Comparison of ENCODE assay signal across 8 cellular contexts in the genomic region with DNA sequence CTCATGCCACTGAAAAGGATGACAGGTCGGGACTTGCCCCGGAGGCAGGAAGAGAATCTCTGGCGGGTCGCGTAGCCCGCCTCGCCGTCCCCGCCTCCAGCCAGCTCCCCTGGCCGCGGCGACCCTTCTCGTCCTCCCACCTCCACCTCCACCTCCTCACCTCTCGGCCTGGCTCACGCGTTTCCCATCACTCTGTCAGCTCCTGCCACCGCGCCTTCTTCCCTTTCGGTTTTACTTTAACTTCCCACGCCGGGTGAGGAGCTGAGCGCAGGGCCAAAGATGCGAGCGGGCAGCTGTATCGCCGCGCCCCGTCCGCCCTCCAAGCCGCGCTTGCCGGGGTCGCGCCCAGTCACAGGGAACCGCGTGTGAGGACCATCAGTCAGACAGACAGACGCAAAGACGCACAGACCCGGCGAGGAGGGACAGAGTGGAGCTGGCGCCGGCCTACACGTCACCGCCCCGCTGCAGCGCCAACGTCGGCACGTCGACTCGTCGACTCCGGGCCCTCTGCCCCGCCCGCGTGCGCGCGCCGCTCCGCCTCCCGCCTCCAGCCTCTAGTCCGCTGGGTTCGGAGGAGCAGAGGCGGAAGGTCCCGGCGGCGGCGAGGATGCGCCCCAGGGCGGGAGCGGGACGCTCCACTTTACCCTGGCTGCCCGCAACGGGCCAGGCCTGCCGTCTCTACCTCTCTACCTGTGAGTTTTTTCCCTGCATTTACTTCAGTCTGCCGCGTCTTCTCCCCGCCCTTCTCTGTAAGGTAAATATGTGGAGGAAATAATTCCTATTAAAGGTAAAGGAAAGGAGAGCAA. TPM values are rescaled to one million over a fixed set of nuclear protein-coding genes. Genes with fewer than 3 reads are reported as not detected.
DNase-seq lines count a peak whose midpoint lies in the region; ATAC-seq and TF ChIP-seq lines count a peak whose summit lies in the region.

Gene ASCC3, minus strand, starts transcription at position 429 of the 806 bp plus-strand sequence. CDS start 13,332 bp downstream, outside the sequence.

- DNase-seq in CMK (ENCODE audit: low read depth) = peak; percentile 56
- DNase-seq in HL-60 (ENCODE audit: low read depth in 1 of 2, low spot score in 1 of 2) = peak; percentile 52 to 94
- peak; percentile 90 for DNase-seq in NK-92 treated with Interleukin-12 subunit alpha and Interleukin-12 subunit beta, amount 100 ng/mL, for 24 hours (lab: John Stamatoyannopoulos, UW)
- peak; percentile 95 for DNase-seq in activated CD8-positive, alpha-beta memory T cell treated with anti-CD3 and anti-CD28 coated beads for 24 hours
- DNase-seq in effector memory CD4-positive, alpha-beta T cell = peak; percentile 75 to 83 (median 79)
- DNase-seq in mesenchymal stem cell = peak; percentile 93
- peak; percentile 84 for DNase-seq in stimulated activated CD8-positive, alpha-beta memory T cell treated with anti-CD3 and anti-CD28 coated beads, Interleukin-12 subunit alpha, Interleukin-12 subunit beta, amount 100 ng/mL, for 24 hours (ENCODE audit: extremely low read depth)

- H3K4me1 ChIP-seq in effector memory CD4-positive, alpha-beta T cell (ENCODE audit: control insufficient read depth, insufficient read depth, low read length, poor library complexity, severe bottlenecking) = no peaks in the 10 kb centered on the region
- peaks cover 2% of the 10 kb centered on the region for H3K4me1 ChIP-seq in mesenchymal stem cell (ENCODE audit: control insufficient read depth, insufficient read depth, low read depth, low read length)

- H3K18ac ChIP-seq in mesenchymal stem cell (ENCODE audit: low read depth in 1 of 2, low read length in 2 of 2) = peak within 1 kb of the TSS; percentile 87 to 97

- H4K91ac ChIP-seq in mesenchymal stem cell (ENCODE audit: low read length) = peak within 1 kb of the TSS; percentile 94

- H2BK12ac ChIP-seq in mesenchymal stem cell (ENCODE audit: low read length in 2 of 2) = peak within 1 kb of the TSS in 1 of 2 experiments; percentile 60

- peaks cover 9% of the 10 kb centered on the region for H3K79me1 ChIP-seq in mesenchymal stem cell (replicated peaks; ENCODE audit: low read length, poor library complexity, severe bottlenecking)

- TF ChIP-seq CTCF in HL-60 (IDR thresholded peaks at IDR 0.05; ENCODE audit: insufficient read depth, low read length) = no peak

- H3K27ac ChIP-seq in HL-60 (replicated peaks) = peak within 1 kb of the TSS; percentile 79
- peak within 1 kb of the TSS; percentile 92 for H3K27ac ChIP-seq in effector memory CD4-positive, alpha-beta T cell (ENCODE audit: insufficient read depth, low read length, poor library complexity, severe bottlenecking)
- H3K27ac ChIP-seq in mesenchymal stem cell (ENCODE audit: low read length, poor library complexity, severe bottlenecking) = peak within 1 kb of the TSS; percentile 55

- H3K4me3 ChIP-seq in HL-60 (replicated peaks; ENCODE audit: insufficient read depth, low read length) (peak within 1 kb of the TSS; percentile 98), mesenchymal stem cell (ENCODE audit: insufficient read depth in 1 of 2, low read depth in 1 of 2, low read length in 2 of 2) (peak within 1 kb of the TSS; percentile 92 to 93)
- peak within 1 kb of the TSS; percentile 98 for H3K4me3 ChIP-seq in effector memory CD4-positive, alpha-beta T cell (ENCODE audit: insufficient read depth, low read depth, low read length, poor library complexity, severe bottlenecking)

- H3K27me3 ChIP-seq in HL-60 (ENCODE audit: insufficient read depth, poor library complexity, severe bottlenecking) (no peaks in the 10 kb centered on the region), mesenchymal stem cell (ENCODE audit: control insufficient read depth in 1 of 2, insufficient read depth in 1 of 2, low read length in 2 of 2) (no peaks in the 10 kb centered on the region)
- no peaks in the 10 kb centered on the region for H3K27me3 ChIP-seq in effector memory CD4-positive, alpha-beta T cell (replicated peaks; ENCODE audit: control insufficient read depth, insufficient read depth, low read length, poor library complexity, severe bottlenecking)

- under 1% methylated on average over 73 of the region's 79 CpGs for WGBS in mesenchymal stem cell

- peak within 1 kb of the TSS; percentile 16 to 62 for H3K4ac ChIP-seq in mesenchymal stem cell (ENCODE audit: low read depth in 1 of 2, low read length in 2 of 2)

- H3K4me2 ChIP-seq in mesenchymal stem cell (ENCODE audit: low read length, poor library complexity, severe bottlenecking) = peak within 1 kb of the TSS; percentile 82

- peak; percentile 91 for ATAC-seq in GM19463 (IDR thresholded peaks at IDR 0.05; ENCODE audit: unreplicated experiment)

- peak within 1 kb of the TSS in 1 of 2 experiments; percentile 98 for H3K14ac ChIP-seq in mesenchymal stem cell (ENCODE audit: low read length in 2 of 2)

- peak within 1 kb of the TSS; percentile 93 for H4K8ac ChIP-seq in mesenchymal stem cell (ENCODE audit: low read length)

- peak within 1 kb of the TSS in 1 of 2 experiments; percentile 84 for H3K23ac ChIP-seq in mesenchymal stem cell (ENCODE audit: low read length in 2 of 2)

- peak within 1 kb of the TSS; percentile 91 for H3K9ac ChIP-seq in mesenchymal stem cell (ENCODE audit: low read length)

- H2BK120ac ChIP-seq in mesenchymal stem cell (ENCODE audit: low read depth, low read length) = peak within 1 kb of the TSS; percentile 56

- peak within 1 kb of the TSS; percentile 91 for H2AFZ ChIP-seq in mesenchymal stem cell (ENCODE audit: low read depth, low read length)

- H2BK15ac ChIP-seq in mesenchymal stem cell (ENCODE audit: low read depth, poor library complexity, severe bottlenecking) = no peak within 1 kb of the TSS

- H2AK5ac ChIP-seq in mesenchymal stem cell (ENCODE audit: low read length, severe bottlenecking) = peak within 1 kb of the TSS; percentile 47

- H2BK5ac ChIP-seq in mesenchymal stem cell (ENCODE audit: low read depth, low read length, poor library complexity, severe bottlenecking) = peak within 1 kb of the TSS; percentile 60

- no peaks in the 10 kb centered on the region for H3K36me3 ChIP-seq in effector memory CD4-positive, alpha-beta T cell (ENCODE audit: control insufficient read depth, insufficient read depth, low read length)
- no peaks in the 10 kb centered on the region for H3K36me3 ChIP-seq in mesenchymal stem cell (ENCODE audit: control insufficient read depth in 1 of 2, insufficient read depth in 2 of 2, low read depth in 1 of 2, low read length in 2 of 2)

- no peaks in the 10 kb centered on the region for H3K9me3 ChIP-seq in effector memory CD4-positive, alpha-beta T cell (ENCODE audit: control insufficient read depth, low read length)
- H3K9me3 ChIP-seq in mesenchymal stem cell (ENCODE audit: control insufficient read depth, low read length) = no peaks in the 10 kb centered on the region

RNA-seq across cellular contexts. Expression of gene ASCC3, which starts in this region (rescaled TPM):
- polyA plus RNA-seq in mesenchymal stem cell (2013, experiment 1 of 2) = 31.4 TPM
- 31.2 TPM for polyA plus RNA-seq in mesenchymal stem cell (2013, experiment 2 of 2)

Comparison
In these comparisons a context has a peak if more than half of its experiments do, and no peak if none do; other contexts are left out.
1. Peak in every context shown above with its lines: DNase-seq, ATAC-seq, H3K4me3 ChIP-seq and H3K27ac ChIP-seq.